12 cellular contexts compared by ENCODE assay signal in genomic region chr2:233129351-233129978, GRCh38.
A peak's percentile ranks its signal among the peaks of the same experiment; 100 is the strongest.
DNase-seq lines count a peak whose midpoint lies in the region; ATAC-seq and TF ChIP-seq lines count a peak whose summit lies in the region.
"Had no signal": no experiment of that assay in that cellular context is flagged by ENCODE, and none has a peak within 500 bp of the region (broad histone marks: within the 10 kb centered on the region; RNA-seq: fewer than 3 reads in every experiment).

No MANE protein-coding gene starts in this region.

- H3K36me3 ChIP-seq in BLaER1, result peaks cover 96% of the 10 kb centered on the region

- no peaks in the 10 kb centered on the region for H3K27me3 Mint-ChIP-seq in T-helper 17 cell
- peaks cover 0 to 7% (median 6%) of the 10 kb centered on the region in 3 donors for H3K27me3 Mint-ChIP-seq in immature natural killer cell (ENCODE audit: low read depth in 3 of 3)
- H3K27me3 Mint-ChIP-seq: stimulated activated naive CD8-positive, alpha-beta T cell treated with anti-CD3 and anti-CD28 coated beads, Interleukin-15, amount 100 ng/mL, for 72 hours had no signal

- H3K27ac Mint-ChIP-seq in T-helper 17 cell, result peak overlapping the region; percentile 84
- H3K27ac Mint-ChIP-seq in immature natural killer cell, result peak overlapping the region; percentile 75 to 87 (median 82)

- H3K4me3 Mint-ChIP-seq in T-helper 17 cell, result no peak overlapping the region
- H3K4me3 Mint-ChIP-seq in immature natural killer cell, result peak overlapping the region in 2 of 5 donors; percentile 13 to 18
- H3K4me3 Mint-ChIP-seq: stimulated activated naive CD8-positive, alpha-beta T cell treated with anti-CD3 and anti-CD28 coated beads, Interleukin-15, amount 100 ng/mL, for 72 hours had no signal

- ATAC-seq in T-helper 17 cell (no peak), GM18868 (IDR thresholded peaks at IDR 0.05; ENCODE audit: unreplicated experiment) (no peak), HG03159 (IDR thresholded peaks at IDR 0.05; ENCODE audit: unreplicated experiment) (no peak), HG03442 (IDR thresholded peaks at IDR 0.05; ENCODE audit: unreplicated experiment) (no peak), GM18502 (IDR thresholded peaks at IDR 0.05; ENCODE audit: poor library complexity, unreplicated experiment) (no peak)
- ATAC-seq: stimulated activated naive CD8-positive, alpha-beta T cell treated with anti-CD3 and anti-CD28 coated beads, Interleukin-15, amount 100 ng/mL, for 72 hours had no signal

- DNase-seq in T-helper 17 cell, result no peak
- DNase-seq in immature natural killer cell, result no peak
- DNase-seq: NCI-H146; stimulated activated naive CD8-positive, alpha-beta T cell treated with anti-CD3 and anti-CD28 coated beads, Interleukin-15, amount 100 ng/mL, for 72 hours had no signal

- H3K9ac ChIP-seq in BLaER1, result no peak overlapping the region

- peak overlapping the region; percentile 0; the same call in 1 of the 2 replicates for H3K4me2 ChIP-seq in BLaER1

- no peaks in the 10 kb centered on the region for H3K27me3 ChIP-seq in BLaER1

- H3K4me3 ChIP-seq in BLaER1, result no peak overlapping the region
- H3K4me3 ChIP-seq: skin epidermis had no signal

- no peak overlapping the region for H3K27ac ChIP-seq in BLaER1
- H3K27ac ChIP-seq: epithelial cell of prostate, skin epidermis had no signal

- H4K20me1 ChIP-seq in BLaER1, result peaks cover 74% of the 10 kb centered on the region

- peak; percentile 26; the same call in 1 of the 3 replicates for TF ChIP-seq CTCF in GM12872 (IDR thresholded peaks at IDR 0.05; ENCODE audit: insufficient read depth, low read depth, low read length)

- H3K36me3 Mint-ChIP-seq in T-helper 17 cell (ENCODE audit: low read depth), result peaks cover 16% of the 10 kb centered on the region
- H3K36me3 Mint-ChIP-seq in immature natural killer cell, result peaks cover 24 to 57% (median 38%) of the 10 kb centered on the region in 3 donors

- no peaks in the 10 kb centered on the region for H3K9me3 Mint-ChIP-seq in immature natural killer cell

- H3K4me1 Mint-ChIP-seq in T-helper 17 cell (peaks cover 17% of the 10 kb centered on the region), immature natural killer cell (peaks cover 54% of the 10 kb centered on the region in 2 donors)

- H3K9me3 ChIP-seq in BLaER1 (peaks cover 6% of the 10 kb centered on the region), T-helper 17 cell (ENCODE audit: control insufficient read depth, low read length, poor library complexity, severe bottlenecking) (no peaks in the 10 kb centered on the region)

- H3K4me1 ChIP-seq in BLaER1, result peaks cover 29% of the 10 kb centered on the region
